In genomic region chr2:157411624-157412336, GRCh38 we compare ENCODE assay signal across 19 cellular contexts. TPM values are rescaled to one million over a fixed set of nuclear protein-coding genes. Genes with fewer than 3 reads are reported as not detected.
DNase-seq lines count a peak whose midpoint lies in the region; ATAC-seq, FAIRE-seq and TF ChIP-seq lines count a peak whose summit lies in the region.
"Had no signal": no experiment of that assay in that cellular context is flagged by ENCODE, and none has a peak within 500 bp of the region (broad histone marks: within the 10 kb centered on the region; RNA-seq: fewer than 3 reads in every experiment).

No MANE protein-coding gene starts in this region.

- peak overlapping the region; percentile 86 for H3K27ac Mint-ChIP-seq in CD4-positive, alpha-beta T cell
- H3K27ac Mint-ChIP-seq in activated T-helper 2 cell treated with anti-CD3 and anti-CD28 coated beads, Interferon-gamma antibody, Interleukin-2, Interleukin-4, amounts not matched to agents 10 μg/mL and 5 μg/mL and 100 μg/mL, durations not matched to agents 14 hours and 24 hours and 36 hours, result peak overlapping the region; percentile 34
- H3K27ac Mint-ChIP-seq in naive thymus-derived CD4-positive, alpha-beta T cell, result peak overlapping the region; percentile 58 to 97 (median 93)
- H3K27ac Mint-ChIP-seq: nephron, progenitor cell of endocrine pancreas had no signal

- H3K4me3 ChIP-seq in naive thymus-derived CD4-positive, alpha-beta T cell (ENCODE audit: low read length), result peak overlapping the region; percentile 7
- H3K4me3 ChIP-seq: hepatocyte had no signal

- no peaks in the 10 kb centered on the region for H3K9me3 ChIP-seq in CD4-positive, alpha-beta T cell (ENCODE audit: control insufficient read depth, low read length)
- H3K9me3 ChIP-seq in naive thymus-derived CD4-positive, alpha-beta T cell (ENCODE audit: control insufficient read depth in 2 of 3, low read length in 3 of 3), result peaks cover 0 to 4% (median 0%) of the 10 kb centered on the region in 3 experiments
- H3K9me3 ChIP-seq: BE2C had no signal

- peaks cover 83% of the 10 kb centered on the region for H3K36me3 Mint-ChIP-seq in CD4-positive, alpha-beta T cell (ENCODE audit: low read depth)
- peaks cover 78% of the 10 kb centered on the region for H3K36me3 Mint-ChIP-seq in activated T-helper 2 cell treated with anti-CD3 and anti-CD28 coated beads, Interferon-gamma antibody, Interleukin-2, Interleukin-4, amounts not matched to agents 10 μg/mL and 5 μg/mL and 100 μg/mL, durations not matched to agents 14 hours and 24 hours and 36 hours (ENCODE audit: low read depth)
- peaks cover 11 to 70% (median 63%) of the 10 kb centered on the region in 5 donors for H3K36me3 Mint-ChIP-seq in naive thymus-derived CD4-positive, alpha-beta T cell

- intact Hi-C loops in CD4-positive, alpha-beta T cell (cut with DNase I, micrococcal nuclease), result loop anchor here in 1 of 2 experiments (2.0 to 10.0 kb wide), 3 partner anchors 57 to 1087 kb away; partner anchors contain the start of gene ERMN
- intact Hi-C loops in activated T-helper 2 cell treated with anti-CD3 and anti-CD28 coated beads, Interferon-gamma antibody, Interleukin-2, Interleukin-4, amounts not matched to agents 10 μg/mL and 5 μg/mL and 100 μg/mL, durations not matched to agents 14 hours and 24 hours and 36 hours (cut with micrococcal nuclease), result loop anchor here (2.0 to 10.0 kb wide), 7 partner anchors 53 to 1077 kb away; partner anchors contain the start of genes ACVR1C, GALNT5 and NR4A2
- intact Hi-C loops in naive thymus-derived CD4-positive, alpha-beta T cell (cut with micrococcal nuclease), result loop anchor here in 1 of 2 donors (5.0 kb wide), 1 partner anchor 216 kb away; the partner anchor contains the start of gene ACVR1C

- no peaks in the 10 kb centered on the region for H3K27me3 Mint-ChIP-seq in CD4-positive, alpha-beta T cell
- no peaks in the 10 kb centered on the region for H3K27me3 Mint-ChIP-seq in activated T-helper 2 cell treated with anti-CD3 and anti-CD28 coated beads, Interferon-gamma antibody, Interleukin-2, Interleukin-4, amounts not matched to agents 10 μg/mL and 5 μg/mL and 100 μg/mL, durations not matched to agents 14 hours and 24 hours and 36 hours (ENCODE audit: low read depth)
- H3K27me3 Mint-ChIP-seq in naive thymus-derived CD4-positive, alpha-beta T cell, result no peaks in the 10 kb centered on the region

- peaks cover 85% of the 10 kb centered on the region for H3K4me1 Mint-ChIP-seq in CD4-positive, alpha-beta T cell (ENCODE audit: low read depth)
- peaks cover 62% of the 10 kb centered on the region for H3K4me1 Mint-ChIP-seq in activated T-helper 2 cell treated with anti-CD3 and anti-CD28 coated beads, Interferon-gamma antibody, Interleukin-2, Interleukin-4, amounts not matched to agents 10 μg/mL and 5 μg/mL and 100 μg/mL, durations not matched to agents 14 hours and 24 hours and 36 hours (ENCODE audit: low read depth)
- H3K4me1 Mint-ChIP-seq in naive thymus-derived CD4-positive, alpha-beta T cell, result peaks cover 51 to 90% (median 86%) of the 10 kb centered on the region in 7 donors
- H3K4me1 Mint-ChIP-seq: nephron had no signal

- H3K9me3 Mint-ChIP-seq in CD4-positive, alpha-beta T cell, result peaks cover 21% of the 10 kb centered on the region
- H3K9me3 Mint-ChIP-seq in activated T-helper 2 cell treated with anti-CD3 and anti-CD28 coated beads, Interferon-gamma antibody, Interleukin-2, Interleukin-4, amounts not matched to agents 10 μg/mL and 5 μg/mL and 100 μg/mL, durations not matched to agents 14 hours and 24 hours and 36 hours, result no peaks in the 10 kb centered on the region
- H3K9me3 Mint-ChIP-seq in naive thymus-derived CD4-positive, alpha-beta T cell, result peaks cover 0 to 13% (median 5%) of the 10 kb centered on the region in 11 donors
- H3K9me3 Mint-ChIP-seq: nephron had no signal

- TF ChIP-seq POLR2A in GM12891 (IDR thresholded peaks at IDR 0.05; ENCODE audit: low read depth, low read length), result no peak; the same call in 1 of the 2 replicates

- TF ChIP-seq CTCF in CD4-positive, alpha-beta T cell (IDR thresholded peaks at IDR 0.05), result no peak

- H3K4me1 ChIP-seq in naive thymus-derived CD4-positive, alpha-beta T cell (ENCODE audit: control insufficient read depth in 2 of 2, insufficient read depth in 2 of 2, low read length in 2 of 2), result peaks cover 73 to 86% of the 10 kb centered on the region in 2 donors
- H3K4me1 ChIP-seq: BE2C had no signal

- CTCF ChIA-PET in CD4-positive, alpha-beta T cell (lab: Charles Lee), result interaction anchor here (3.7 kb wide), 1 partner anchor 84 kb away, joined by 17 read pairs; no protein-coding TSS in a partner anchor
- CTCF ChIA-PET in naive thymus-derived CD4-positive, alpha-beta T cell (lab: Charles Lee), result interaction anchor here (0.8 to 1.5 kb wide), 5 partner anchors 42 to 110 kb away, joined by 3 to 4 read pairs (median 3); no protein-coding TSS in a partner anchor

- DNase-seq in CD4-positive, alpha-beta T cell, result no peak
- DNase-seq in GM12891 (ENCODE audit: insufficient read length, low spot score) (no peak), iPS-NIHi11 (ENCODE audit: low spot score) (no peak), SW 1271 (lab: John Stamatoyannopoulos, UW) (no peak)
- DNase-seq in activated T-helper 2 cell treated with anti-CD3 and anti-CD28 coated beads, Interferon-gamma antibody, Interleukin-2, Interleukin-4, amounts not matched to agents 10 μg/mL and 5 μg/mL and 100 μg/mL, durations not matched to agents 14 hours and 24 hours and 36 hours (ENCODE audit: low spot score), result no peak
- DNase-seq in naive thymus-derived CD4-positive, alpha-beta T cell, result no peak
- DNase-seq: BE2C; DMS 273 treated with DMSO at 0.1 percent for 48 hours; GF-D8; kidney; mammary epithelial cell; stimulated activated CD4-positive, alpha-beta T cell treated with anti-CD3 and anti-CD28 coated beads, Interleukin-4, amount 100 ng/mL, for 1 hour had no signal

- FAIRE-seq in GM12891 (lab: Jason Lieb, UNC), result peak; percentile 82
- FAIRE-seq: astrocyte, endothelial cell of umbilical vein, kidney had no signal

- H3K4me3 Mint-ChIP-seq in CD4-positive, alpha-beta T cell, result peak overlapping the region; percentile 63
- H3K4me3 Mint-ChIP-seq in activated T-helper 2 cell treated with anti-CD3 and anti-CD28 coated beads, Interferon-gamma antibody, Interleukin-2, Interleukin-4, amounts not matched to agents 10 μg/mL and 5 μg/mL and 100 μg/mL, durations not matched to agents 14 hours and 24 hours and 36 hours (ENCODE audit: low read depth), result no peak overlapping the region
- H3K4me3 Mint-ChIP-seq in naive thymus-derived CD4-positive, alpha-beta T cell, result peak overlapping the region in 9 of 10 donors; percentile 30 to 85 (median 53)
- H3K4me3 Mint-ChIP-seq: nephron had no signal

- H3K27ac ChIP-seq in CD4-positive, alpha-beta T cell (ENCODE audit: low read depth, low read length), result peak overlapping the region; percentile 66
- peak overlapping the region; percentile 59 for H3K27ac ChIP-seq in naive thymus-derived CD4-positive, alpha-beta T cell (ENCODE audit: low read depth, low read length)
- H3K27ac ChIP-seq: hepatocyte had no signal

- no peak for ATAC-seq in CD4-positive, alpha-beta T cell (ENCODE audit: poor library complexity)
- ATAC-seq in naive thymus-derived CD4-positive, alpha-beta T cell, result no peak
- no peak for ATAC-seq in HG03571 (IDR thresholded peaks at IDR 0.05; ENCODE audit: unreplicated experiment)
- ATAC-seq: Panc1 had no signal

- POLR2A ChIA-PET in CD4-positive, alpha-beta T cell (lab: Charles Lee), result interaction anchor here (0.6 to 5.7 kb wide), 15 partner anchors 9 to 80 kb away, joined by 3 to 110 read pairs (median 7); partner anchors contain the start of gene CYTIP
- POLR2A ChIA-PET in naive thymus-derived CD4-positive, alpha-beta T cell (lab: Charles Lee), result interaction anchor here (0.5 to 18.5 kb wide), 8 partner anchors 8 to 465 kb away, joined by 3 to 810 read pairs (median 14); partner anchors contain the start of genes ACVR1, CYTIP and ERMN

- H3K27me3 ChIP-seq in CD4-positive, alpha-beta T cell (ENCODE audit: control insufficient read depth, insufficient read depth, low read length), result no peaks in the 10 kb centered on the region
- H3K27me3 ChIP-seq in naive thymus-derived CD4-positive, alpha-beta T cell (ENCODE audit: control insufficient read depth in 2 of 2, insufficient read depth in 2 of 2, low read length in 2 of 2), result no peaks in the 10 kb centered on the region
- H3K27me3 ChIP-seq: BE2C, hepatocyte had no signal

- H3K36me3 ChIP-seq in naive thymus-derived CD4-positive, alpha-beta T cell (ENCODE audit: control insufficient read depth in 2 of 3, insufficient read depth in 3 of 3, low read length in 3 of 3), result peaks cover 22 to 26% (median 25%) of the 10 kb centered on the region in 3 experiments
- H3K36me3 ChIP-seq: BE2C had no signal

TF ChIP-seq in GM12891, 5 proteins besides CTCF, POLR2A, EP300 and RAD21:
- TF ChIP-seq POLR2AphosphoS5 (IDR thresholded peaks at IDR 0.05; ENCODE audit: low read depth, low read length) (peak; percentile 74), TAF1 (IDR thresholded peaks at IDR 0.05; ENCODE audit: low read depth, low read length) (no peak)
TF ChIP-seq in GM12891: peak in this region for 1.

RNA-seq across cellular contexts. Expression of gene CYTIP, which starts 32.1 kb away (rescaled TPM):
- 100 to 1,000 TPM; 474 to 490 TPM for total RNA-seq in CD4-positive, alpha-beta T cell
- polyA plus RNA-seq in GM12891 (2012; ENCODE audit: low read depth, missing spikeins), result 70.8 TPM
- 199 and 206 TPM in 2 replicates for total RNA-seq in activated T-helper 2 cell treated with anti-CD3 and anti-CD28 coated beads, Interferon-gamma antibody, Interleukin-2, Interleukin-4, amounts not matched to agents 10 μg/mL and 5 μg/mL and 100 μg/mL, durations not matched to agents 14 hours and 24 hours and 36 hours
- total RNA-seq in naive thymus-derived CD4-positive, alpha-beta T cell, result 100 to 1,000 TPM; 290 to 406 (median 363) TPM
- polyA plus RNA-seq in naive thymus-derived CD4-positive, alpha-beta T cell, result 100 to 1,000 TPM; 170 to 270 TPM
- total RNA-seq: endothelial cell of umbilical vein, mammary epithelial cell had no signal
- polyA plus RNA-seq: endothelial cell of umbilical vein, mammary epithelial cell had no signal

Comparison
In these comparisons a context has a peak if more than half of its experiments do, and no peak if none do; other contexts are left out.
1. H3K27ac Mint-ChIP-seq: peak in every context shown above with its lines; median percentile 93 in naive thymus-derived CD4-positive, alpha-beta T cell; 86 in CD4-positive, alpha-beta T cell; 34 in activated T-helper 2 cell treated with anti-CD3 and anti-CD28 coated beads, Interferon-gamma antibody, Interleukin-2, Interleukin-4, amounts not matched to agents 10 μg/mL and 5 μg/mL and 100 μg/mL, durations not matched to agents 14 hours and 24 hours and 36 hours.